In genomic region chr19:52535336-52535830, GRCh38 we compare ENCODE assay signal across 8 cellular contexts. TPM values are rescaled to one million over a fixed set of nuclear protein-coding genes. Genes with fewer than 3 reads are reported as not detected.
DNase-seq lines count a peak whose midpoint lies in the region; ATAC-seq and TF ChIP-seq lines count a peak whose summit lies in the region.
"Not testable (repeated sequence)": the region's sequence is repeated elsewhere in the genome, so short reads cannot be mapped to it uniquely, and the experiment has no call there.

No MANE protein-coding gene starts in this region.

- H3K9me3 ChIP-seq in BLaER1, result peaks cover 26% of the 10 kb centered on the region
- H3K9me3 ChIP-seq in iPS-18a (ENCODE audit: control insufficient read depth, low read depth, low read length); neural cell (ENCODE audit: low read length): not testable (repeated sequence)

- H3K27ac Mint-ChIP-seq in activated naive CD4-positive, alpha-beta T cell treated with anti-CD3 and anti-CD28 coated beads, Interleukin-2, amount 50 U/mL, for 24 hours; endothelial cell (ENCODE audit: unreplicated experiment): not testable (repeated sequence)
- peak overlapping the region; percentile 94 for H3K27ac Mint-ChIP-seq in stimulated activated naive B cell treated with anti-CD40 and anti-IgM and Interleukin-4, amounts not matched to agents 10 μg/mL and 1 μg/mL and 100 μg/mL, for 72 hours

- DNase-seq in endothelial cell (ENCODE audit: low spot score), result peak; percentile 26
- not testable (repeated sequence) for DNase-seq in stimulated activated naive B cell treated with anti-CD40 and anti-IgM and Interleukin-4, amounts not matched to agents 10 μg/mL and 1 μg/mL and 100 μg/mL, for 72 hours

- not testable (repeated sequence) for TF ChIP-seq EP300 in neural cell (conservative IDR thresholded peaks at IDR 0.05; ENCODE audit: poor library complexity, severe bottlenecking)

- peaks cover 23% of the 10 kb centered on the region for H3K4me1 ChIP-seq in BLaER1
- H3K4me1 ChIP-seq in iPS-18a (ENCODE audit: control insufficient read depth, low read depth, low read length), result not testable (repeated sequence)

- H3K27ac ChIP-seq in BLaER1, result peak overlapping the region; percentile 37; the same call in 1 of the 2 replicates
- not testable (repeated sequence) for H3K27ac ChIP-seq in iPS-18a (ENCODE audit: low read length); neural cell (ENCODE audit: low read length)

- TF ChIP-seq CTCF in endothelial cell (IDR thresholded peaks at IDR 0.05; ENCODE audit: unreplicated experiment); neural cell (IDR thresholded peaks at IDR 0.05; ENCODE audit: poor library complexity, severe bottlenecking): not testable (repeated sequence)

- peak overlapping the region; percentile 93 for H3K4me3 Mint-ChIP-seq in activated naive CD4-positive, alpha-beta T cell treated with anti-CD3 and anti-CD28 coated beads, Interleukin-2, amount 50 U/mL, for 24 hours
- H3K4me3 Mint-ChIP-seq in endothelial cell (ENCODE audit: unreplicated experiment), result peak overlapping the region; percentile 93
- H3K4me3 Mint-ChIP-seq in stimulated activated naive B cell treated with anti-CD40 and anti-IgM and Interleukin-4, amounts not matched to agents 10 μg/mL and 1 μg/mL and 100 μg/mL, for 72 hours, result peak overlapping the region; percentile 87 to 91

- H4K20me1 ChIP-seq in BLaER1, result peaks cover 30% of the 10 kb centered on the region
- H4K20me1 ChIP-seq in neural cell (ENCODE audit: insufficient read depth), result not testable (repeated sequence)

- H3K27me3 Mint-ChIP-seq in activated naive CD4-positive, alpha-beta T cell treated with anti-CD3 and anti-CD28 coated beads, Interleukin-2, amount 50 U/mL, for 24 hours; endothelial cell (ENCODE audit: unreplicated experiment); stimulated activated naive B cell treated with anti-CD40 and anti-IgM and Interleukin-4, amounts not matched to agents 10 μg/mL and 1 μg/mL and 100 μg/mL, for 72 hours: not testable (repeated sequence)

- H3K79me2 ChIP-seq in neural cell (replicated peaks; ENCODE audit: insufficient read depth, low read length), result not testable (repeated sequence)

- peak overlapping the region; percentile 8 for H2AFZ ChIP-seq in neural cell (ENCODE audit: low read depth, low read length)

- not testable (repeated sequence) for H3K9me2 ChIP-seq in neural cell (ENCODE audit: insufficient read depth, low read length)

- H3K36me3 Mint-ChIP-seq in activated naive CD4-positive, alpha-beta T cell treated with anti-CD3 and anti-CD28 coated beads, Interleukin-2, amount 50 U/mL, for 24 hours, result peaks cover 30% of the 10 kb centered on the region
- H3K36me3 Mint-ChIP-seq in endothelial cell (ENCODE audit: low read depth, unreplicated experiment), result not testable (repeated sequence)
- H3K36me3 Mint-ChIP-seq in stimulated activated naive B cell treated with anti-CD40 and anti-IgM and Interleukin-4, amounts not matched to agents 10 μg/mL and 1 μg/mL and 100 μg/mL, for 72 hours, result peaks cover 32 to 53% of the 10 kb centered on the region in 2 donors

- H3K9ac ChIP-seq in BLaER1 (peak overlapping the region; percentile 87; the same call in 1 of the 2 replicates), neural cell (ENCODE audit: low read length) (peak overlapping the region; percentile 41)
- not testable (repeated sequence) for H3K9ac ChIP-seq in iPS-18a (ENCODE audit: low read length)

- TF ChIP-seq RAD21 in neural cell (conservative IDR thresholded peaks at IDR 0.05), result not testable (repeated sequence)

- H3K4me2 ChIP-seq in BLaER1, result peak overlapping the region; percentile 98
- H3K4me2 ChIP-seq in neural cell (ENCODE audit: low read length), result peak overlapping the region; percentile 39

- H3K27me3 ChIP-seq in BLaER1; neural cell (ENCODE audit: insufficient read depth, low read depth, low read length): not testable (repeated sequence)
- H3K27me3 ChIP-seq in iPS-18a (ENCODE audit: control insufficient read depth, insufficient read depth, low read length), result peaks cover 13% of the 10 kb centered on the region

- H3K4me3 ChIP-seq in BLaER1 (peak overlapping the region; percentile 81), iPS-18a (ENCODE audit: low read length) (peak overlapping the region; percentile 71), neural cell (ENCODE audit: low read length) (peak overlapping the region; percentile 65)

- peaks cover 39% of the 10 kb centered on the region for H3K4me1 Mint-ChIP-seq in activated naive CD4-positive, alpha-beta T cell treated with anti-CD3 and anti-CD28 coated beads, Interleukin-2, amount 50 U/mL, for 24 hours
- not testable (repeated sequence) for H3K4me1 Mint-ChIP-seq in endothelial cell (ENCODE audit: unreplicated experiment)
- H3K4me1 Mint-ChIP-seq in stimulated activated naive B cell treated with anti-CD40 and anti-IgM and Interleukin-4, amounts not matched to agents 10 μg/mL and 1 μg/mL and 100 μg/mL, for 72 hours, result peaks cover 18 to 45% of the 10 kb centered on the region in 2 donors

- H3F3A ChIP-seq in neural cell (ENCODE audit: insufficient read depth, low read length, poor library complexity, severe bottlenecking), result not testable (repeated sequence)

- peaks cover 40% of the 10 kb centered on the region for H3K36me3 ChIP-seq in BLaER1
- H3K36me3 ChIP-seq in iPS-18a (ENCODE audit: control insufficient read depth, low read depth, low read length); neural cell (ENCODE audit: insufficient read depth, low read length): not testable (repeated sequence)

- ATAC-seq in HG02623 (IDR thresholded peaks at IDR 0.05; ENCODE audit: unreplicated experiment), result peak; percentile 9
- ATAC-seq in SK-N-SH treated with all-trans-retinoic acid at 6 μM for 48 hours, result peak; percentile 49
- ATAC-seq in stimulated activated naive B cell treated with anti-CD40 and anti-IgM and Interleukin-4, amounts not matched to agents 10 μg/mL and 1 μg/mL and 100 μg/mL, for 72 hours (replicated peaks), result peak; percentile 2 to 6

- not testable (repeated sequence) for H3K9me3 Mint-ChIP-seq in activated naive CD4-positive, alpha-beta T cell treated with anti-CD3 and anti-CD28 coated beads, Interleukin-2, amount 50 U/mL, for 24 hours; endothelial cell (ENCODE audit: unreplicated experiment); stimulated activated naive B cell treated with anti-CD40 and anti-IgM and Interleukin-4, amounts not matched to agents 10 μg/mL and 1 μg/mL and 100 μg/mL, for 72 hours

RNA-seq across cellular contexts. Expression of gene ZNF808, which starts 7.9 kb away (rescaled TPM):
- 22.6 TPM for total RNA-seq in endothelial cell (ENCODE audit: unreplicated experiment)
- 6.5 and 13.4 TPM in 2 replicates for polyA plus RNA-seq in neural cell
- 47.2 and 57.4 TPM in 2 replicates for polyA minus RNA-seq in neural cell

RNA-seq across cellular contexts. Expression of gene ZNF701, which starts 34.7 kb away (rescaled TPM):
- total RNA-seq in endothelial cell (ENCODE audit: unreplicated experiment), result 18.5 TPM
- 8.0 and 8.1 TPM in 2 replicates for polyA plus RNA-seq in neural cell
- polyA minus RNA-seq in neural cell, result 26.1 and 29.8 TPM in 2 replicates
